1 cellular context compared by ENCODE assay signal in genomic region chr5:160312139-160312959, GRCh38.
TF ChIP-seq lines count a peak whose summit lies in the region.

CCNJL (minus strand) TSS chr5:160312564; CDS start chr5:160311923, 641 bp downstream.

TF ChIP-seq in HEK293, 187 proteins besides CTCF, POLR2A, EP300 and RAD21 (continued from another document and continues in another):
- TF ChIP-seq TSHZ1 (tag by site-specific recombination; IDR thresholded peaks at IDR 0.05; ENCODE audit: borderline replicate concordance) (no peak), PRDM6 (tag by site-specific recombination; IDR thresholded peaks at IDR 0.05) (no peak), PRDM10 (tag by site-specific recombination; IDR thresholded peaks at IDR 0.05) (peak; percentile 72), ZNF248 (tag by site-specific recombination; IDR thresholded peaks at IDR 0.05) (no peak), KLF17 (tag by site-specific recombination; IDR thresholded peaks at IDR 0.05) (no peak), ZNF596 (tag by site-specific recombination; IDR thresholded peaks at IDR 0.05) (no peak), ZNF16 (tag by site-specific recombination; IDR thresholded peaks at IDR 0.05; ENCODE audit: low read depth) (no peak), ZNF658 (tag by site-specific recombination; IDR thresholded peaks at IDR 0.05) (no peak), PRDM1 (tag by site-specific recombination; IDR thresholded peaks at IDR 0.05) (peak; percentile 53; the same call in 1 of the 2 replicates), ZNF175 (tag by site-specific recombination; IDR thresholded peaks at IDR 0.05) (no peak), GLI2 (tag by site-specific recombination; IDR thresholded peaks at IDR 0.05; ENCODE audit: borderline replicate concordance, low read depth) (no peak), ZSCAN16 (tag by site-specific recombination; IDR thresholded peaks at IDR 0.05) (no peak), ZNF239 (tag by site-specific recombination; IDR thresholded peaks at IDR 0.05) (no peak), ZNF664 (tag by site-specific recombination; IDR thresholded peaks at IDR 0.05) (no peak), ATF2 (tag by site-specific recombination; IDR thresholded peaks at IDR 0.05; ENCODE audit: low read depth) (no peak), ZNF501 (tag by site-specific recombination; IDR thresholded peaks at IDR 0.05) (0 out of 2 replicates have a peak, but pooled peaks have one; percentile 2), INSM2 (tag by site-specific recombination; IDR thresholded peaks at IDR 0.05) (no peak), HIC1 (tag by site-specific recombination; IDR thresholded peaks at IDR 0.05) (no peak), YY1 (tag by site-specific recombination; IDR thresholded peaks at IDR 0.05) (no peak), ZNF37A (tag by site-specific recombination; IDR thresholded peaks at IDR 0.05) (no peak), ZNF138 (tag by site-specific recombination; IDR thresholded peaks at IDR 0.05; ENCODE audit: borderline replicate concordance) (no peak), ZNF510 (tag by site-specific recombination; IDR thresholded peaks at IDR 0.05; ENCODE audit: insufficient replicate concordance) (no peak), EGR2 (tag by site-specific recombination; IDR thresholded peaks at IDR 0.05; ENCODE audit: low read depth) (peak; percentile 67; the same call in 1 of the 2 replicates), ZNF830 (tag by site-specific recombination; IDR thresholded peaks at IDR 0.05; ENCODE audit: low read depth) (no peak), ZNF791 (tag by site-specific recombination; IDR thresholded peaks at IDR 0.05) (no peak), ZEB2 (tag by site-specific recombination; IDR thresholded peaks at IDR 0.05) (peak; percentile 53; the same call in 1 of the 2 replicates), ZNF561 (tag by site-specific recombination; IDR thresholded peaks at IDR 0.05; ENCODE audit: borderline replicate concordance) (peak; percentile 7; the same call in 1 of the 2 replicates), ZSCAN30 (tag by site-specific recombination; IDR thresholded peaks at IDR 0.05) (0 out of 2 replicates have a peak, but pooled peaks have one; percentile 27), ZNF488 (tag by site-specific recombination; IDR thresholded peaks at IDR 0.05) (no peak), ZNF530 (tag by site-specific recombination; IDR thresholded peaks at IDR 0.05; ENCODE audit: low read depth) (no peak), ZBTB20 (tag by site-specific recombination; IDR thresholded peaks at IDR 0.05) (no peak), ZNF24 (tag by site-specific recombination; IDR thresholded peaks at IDR 0.05) (no peak), RBAK (tag by site-specific recombination; IDR thresholded peaks at IDR 0.05) (no peak), MEIS1 (CRISPR knock-in tag; IDR thresholded peaks at IDR 0.05; ENCODE audit: borderline replicate concordance) (no peak), ZNF639 (tag by site-specific recombination; IDR thresholded peaks at IDR 0.05) (0 out of 2 replicates have a peak, but pooled peaks have one; percentile 24), ZNF398 (tag by site-specific recombination; IDR thresholded peaks at IDR 0.05) (0 out of 2 replicates have a peak, but pooled peaks have one; percentile 0), ZNF155 (tag by site-specific recombination; IDR thresholded peaks at IDR 0.05) (no peak), ZNF610 (tag by site-specific recombination; IDR thresholded peaks at IDR 0.05; ENCODE audit: borderline replicate concordance) (no peak), ZNF529 (tag by site-specific recombination; IDR thresholded peaks at IDR 0.05; ENCODE audit: insufficient replicate concordance) (no peak), MZF1 (tag by site-specific recombination; IDR thresholded peaks at IDR 0.05; ENCODE audit: borderline replicate concordance) (no peak)
